In the genomic region with DNA sequence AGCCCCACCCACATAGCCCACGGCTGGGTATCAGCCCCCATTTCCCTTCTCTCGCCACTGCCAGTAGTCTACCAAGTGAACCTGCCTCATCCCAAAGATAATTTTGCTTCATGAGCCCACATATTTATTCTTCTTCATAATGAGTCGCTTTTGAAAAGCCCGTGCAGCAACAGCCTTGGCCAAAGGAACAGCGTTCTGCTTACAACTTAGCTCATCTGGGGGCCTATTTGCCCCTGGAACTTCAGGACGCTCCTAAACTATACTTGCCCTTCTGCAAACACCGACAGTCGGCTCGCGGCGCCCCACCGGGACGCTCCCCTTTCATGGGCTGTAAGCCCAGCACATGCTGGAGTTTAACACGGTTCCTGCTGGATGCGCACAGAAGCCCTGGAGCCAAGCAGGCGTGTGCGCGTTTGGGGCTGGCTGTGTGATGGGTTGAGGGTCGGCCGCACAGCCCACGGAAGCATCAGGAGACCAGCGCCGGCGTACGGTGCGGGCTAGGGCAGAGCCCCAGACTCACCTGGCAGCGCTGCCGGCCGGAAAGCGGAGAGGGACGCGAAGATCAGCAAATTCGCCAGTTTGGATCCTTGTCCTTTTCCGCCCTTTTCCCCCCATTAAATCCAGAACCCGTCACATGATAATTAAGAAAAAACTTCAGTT, we compare ENCODE assay signal across 1 cellular context.
A peak's percentile ranks its signal among the peaks of the same experiment; 100 is the strongest.
TF ChIP-seq lines count a peak whose summit lies in the region.

No MANE protein-coding gene starts in this region.

TF ChIP-seq in K562, 482 proteins besides CTCF, POLR2A, EP300 and RAD21 (continued from another document and continues in another):
- TF ChIP-seq, protein P1, sequence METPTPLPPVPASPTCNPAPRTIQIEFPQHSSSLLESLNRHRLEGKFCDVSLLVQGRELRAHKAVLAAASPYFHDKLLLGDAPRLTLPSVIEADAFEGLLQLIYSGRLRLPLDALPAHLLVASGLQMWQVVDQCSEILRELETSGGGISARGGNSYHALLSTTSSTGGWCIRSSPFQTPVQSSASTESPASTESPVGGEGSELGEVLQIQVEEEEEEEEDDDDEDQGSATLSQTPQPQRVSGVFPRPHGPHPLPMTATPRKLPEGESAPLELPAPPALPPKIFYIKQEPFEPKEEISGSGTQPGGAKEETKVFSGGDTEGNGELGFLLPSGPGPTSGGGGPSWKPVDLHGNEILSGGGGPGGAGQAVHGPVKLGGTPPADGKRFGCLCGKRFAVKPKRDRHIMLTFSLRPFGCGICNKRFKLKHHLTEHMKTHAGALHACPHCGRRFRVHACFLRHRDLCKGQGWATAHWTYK (CRISPR knock-in tag; IDR thresholded peaks at IDR 0.05), result peak; percentile 64; the same call in 1 of the 2 replicates
- TF ChIP-seq, protein P2, sequence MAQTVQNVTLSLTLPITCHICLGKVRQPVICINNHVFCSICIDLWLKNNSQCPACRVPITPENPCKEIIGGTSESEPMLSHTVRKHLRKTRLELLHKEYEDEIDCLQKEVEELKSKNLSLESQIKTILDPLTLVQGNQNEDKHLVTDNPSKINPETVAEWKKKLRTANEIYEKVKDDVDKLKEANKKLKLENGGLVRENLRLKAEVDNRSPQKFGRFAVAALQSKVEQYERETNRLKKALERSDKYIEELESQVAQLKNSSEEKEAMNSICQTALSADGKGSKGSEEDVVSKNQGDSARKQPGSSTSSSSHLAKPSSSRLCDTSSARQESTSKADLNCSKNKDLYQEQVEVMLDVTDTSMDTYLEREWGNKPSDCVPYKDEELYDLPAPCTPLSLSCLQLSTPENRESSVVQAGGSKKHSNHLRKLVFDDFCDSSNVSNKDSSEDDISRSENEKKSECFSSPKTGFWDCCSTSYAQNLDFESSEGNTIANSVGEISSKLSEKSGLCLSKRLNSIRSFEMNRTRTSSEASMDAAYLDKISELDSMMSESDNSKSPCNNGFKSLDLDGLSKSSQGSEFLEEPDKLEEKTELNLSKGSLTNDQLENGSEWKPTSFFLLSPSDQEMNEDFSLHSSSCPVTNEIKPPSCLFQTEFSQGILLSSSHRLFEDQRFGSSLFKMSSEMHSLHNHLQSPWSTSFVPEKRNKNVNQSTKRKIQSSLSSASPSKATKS (CRISPR knock-in tag; IDR thresholded peaks at IDR 0.05), result no peak
- TF ChIP-seq ZFPM2 (CRISPR knock-in tag; IDR thresholded peaks at IDR 0.05) (no peak), ZNF311 (CRISPR knock-in tag; IDR thresholded peaks at IDR 0.05) (no peak), CHD1 (IDR thresholded peaks at IDR 0.05; ENCODE audit: low read length) (peak; percentile 95), FOXJ3 (CRISPR knock-in tag; IDR thresholded peaks at IDR 0.05) (no peak), ZFP1 (CRISPR knock-in tag; IDR thresholded peaks at IDR 0.05) (no peak), RBM22 (IDR thresholded peaks at IDR 0.05; ENCODE audit: low read depth, low read length, poor library complexity, severe bottlenecking) (peak; percentile 73), ZBTB17 (CRISPR knock-in tag; IDR thresholded peaks at IDR 0.05) (0 out of 2 replicates have a peak, but pooled peaks have one; percentile 66), ZNF766 (CRISPR knock-in tag; conservative IDR thresholded peaks at IDR 0.05) (no peak), MAZ (CRISPR knock-in tag; conservative IDR thresholded peaks at IDR 0.05 in 1 of 2, IDR thresholded peaks at IDR 0.05 in 1 of 2) (peak in 1 of 2 experiments; percentile 9; a peak in 1 of 4 replicates), CHD2 (IDR thresholded peaks at IDR 0.05; ENCODE audit: low read depth, low read length) (no peak), DACH1 (IDR thresholded peaks at IDR 0.05; ENCODE audit: partially characterized antibody) (no peak), ILF3 (IDR thresholded peaks at IDR 0.05; ENCODE audit: borderline replicate concordance) (no peak), POLR2H (tag; IDR thresholded peaks at IDR 0.05; ENCODE audit: low read depth) (no peak), E2F3 (CRISPR knock-in tag; IDR thresholded peaks at IDR 0.05) (0 out of 2 replicates have a peak, but pooled peaks have one; percentile 27), LEF1 (IDR thresholded peaks at IDR 0.05) (0 out of 2 replicates have a peak, but pooled peaks have one; percentile 22), TOE1 (IDR thresholded peaks at IDR 0.05; ENCODE audit: borderline replicate concordance) (no peak), TOE1 (CRISPR knock-in tag; IDR thresholded peaks at IDR 0.05; ENCODE audit: borderline replicate concordance, low read depth) (peak; percentile 71; the same call in 1 of the 2 replicates), SAFB2 (IDR thresholded peaks at IDR 0.05; ENCODE audit: borderline replicate concordance, low read depth, low read length, severe bottlenecking) (no peak), ZNF134 (CRISPR knock-in tag; conservative IDR thresholded peaks at IDR 0.05) (peak; percentile 50; the same call in 1 of the 2 replicates), BMI1 (IDR thresholded peaks at IDR 0.05; ENCODE audit: low read length) (no peak), NCOA6 (IDR thresholded peaks at IDR 0.05) (no peak), HNRNPUL1 (IDR thresholded peaks at IDR 0.05; ENCODE audit: low read length) (no peak), ZNF197 (CRISPR knock-in tag; IDR thresholded peaks at IDR 0.05; ENCODE audit: low read depth) (no peak)
- TF ChIP-seq, protein P3, sequence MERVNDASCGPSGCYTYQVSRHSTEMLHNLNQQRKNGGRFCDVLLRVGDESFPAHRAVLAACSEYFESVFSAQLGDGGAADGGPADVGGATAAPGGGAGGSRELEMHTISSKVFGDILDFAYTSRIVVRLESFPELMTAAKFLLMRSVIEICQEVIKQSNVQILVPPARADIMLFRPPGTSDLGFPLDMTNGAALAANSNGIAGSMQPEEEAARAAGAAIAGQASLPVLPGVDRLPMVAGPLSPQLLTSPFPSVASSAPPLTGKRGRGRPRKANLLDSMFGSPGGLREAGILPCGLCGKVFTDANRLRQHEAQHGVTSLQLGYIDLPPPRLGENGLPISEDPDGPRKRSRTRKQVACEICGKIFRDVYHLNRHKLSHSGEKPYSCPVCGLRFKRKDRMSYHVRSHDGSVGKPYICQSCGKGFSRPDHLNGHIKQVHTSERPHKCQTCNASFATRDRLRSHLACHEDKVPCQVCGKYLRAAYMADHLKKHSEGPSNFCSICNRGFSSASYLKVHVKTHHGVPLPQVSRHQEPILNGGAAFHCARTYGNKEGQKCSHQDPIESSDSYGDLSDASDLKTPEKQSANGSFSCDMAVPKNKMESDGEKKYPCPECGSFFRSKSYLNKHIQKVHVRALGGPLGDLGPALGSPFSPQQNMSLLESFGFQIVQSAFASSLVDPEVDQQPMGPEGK (CRISPR knock-in tag; IDR thresholded peaks at IDR 0.05; ENCODE audit: borderline replicate concordance), result peak; percentile 52; the same call in 1 of the 2 replicates
- TF ChIP-seq, protein P4, sequence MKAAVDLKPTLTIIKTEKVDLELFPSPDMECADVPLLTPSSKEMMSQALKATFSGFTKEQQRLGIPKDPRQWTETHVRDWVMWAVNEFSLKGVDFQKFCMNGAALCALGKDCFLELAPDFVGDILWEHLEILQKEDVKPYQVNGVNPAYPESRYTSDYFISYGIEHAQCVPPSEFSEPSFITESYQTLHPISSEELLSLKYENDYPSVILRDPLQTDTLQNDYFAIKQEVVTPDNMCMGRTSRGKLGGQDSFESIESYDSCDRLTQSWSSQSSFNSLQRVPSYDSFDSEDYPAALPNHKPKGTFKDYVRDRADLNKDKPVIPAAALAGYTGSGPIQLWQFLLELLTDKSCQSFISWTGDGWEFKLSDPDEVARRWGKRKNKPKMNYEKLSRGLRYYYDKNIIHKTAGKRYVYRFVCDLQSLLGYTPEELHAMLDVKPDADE (conservative IDR thresholded peaks at IDR 0.05; ENCODE audit: control insufficient read depth, low read depth, low read length), result peak; percentile 48; the same call in 1 of the 2 replicates
- TF ChIP-seq, protein P5, sequence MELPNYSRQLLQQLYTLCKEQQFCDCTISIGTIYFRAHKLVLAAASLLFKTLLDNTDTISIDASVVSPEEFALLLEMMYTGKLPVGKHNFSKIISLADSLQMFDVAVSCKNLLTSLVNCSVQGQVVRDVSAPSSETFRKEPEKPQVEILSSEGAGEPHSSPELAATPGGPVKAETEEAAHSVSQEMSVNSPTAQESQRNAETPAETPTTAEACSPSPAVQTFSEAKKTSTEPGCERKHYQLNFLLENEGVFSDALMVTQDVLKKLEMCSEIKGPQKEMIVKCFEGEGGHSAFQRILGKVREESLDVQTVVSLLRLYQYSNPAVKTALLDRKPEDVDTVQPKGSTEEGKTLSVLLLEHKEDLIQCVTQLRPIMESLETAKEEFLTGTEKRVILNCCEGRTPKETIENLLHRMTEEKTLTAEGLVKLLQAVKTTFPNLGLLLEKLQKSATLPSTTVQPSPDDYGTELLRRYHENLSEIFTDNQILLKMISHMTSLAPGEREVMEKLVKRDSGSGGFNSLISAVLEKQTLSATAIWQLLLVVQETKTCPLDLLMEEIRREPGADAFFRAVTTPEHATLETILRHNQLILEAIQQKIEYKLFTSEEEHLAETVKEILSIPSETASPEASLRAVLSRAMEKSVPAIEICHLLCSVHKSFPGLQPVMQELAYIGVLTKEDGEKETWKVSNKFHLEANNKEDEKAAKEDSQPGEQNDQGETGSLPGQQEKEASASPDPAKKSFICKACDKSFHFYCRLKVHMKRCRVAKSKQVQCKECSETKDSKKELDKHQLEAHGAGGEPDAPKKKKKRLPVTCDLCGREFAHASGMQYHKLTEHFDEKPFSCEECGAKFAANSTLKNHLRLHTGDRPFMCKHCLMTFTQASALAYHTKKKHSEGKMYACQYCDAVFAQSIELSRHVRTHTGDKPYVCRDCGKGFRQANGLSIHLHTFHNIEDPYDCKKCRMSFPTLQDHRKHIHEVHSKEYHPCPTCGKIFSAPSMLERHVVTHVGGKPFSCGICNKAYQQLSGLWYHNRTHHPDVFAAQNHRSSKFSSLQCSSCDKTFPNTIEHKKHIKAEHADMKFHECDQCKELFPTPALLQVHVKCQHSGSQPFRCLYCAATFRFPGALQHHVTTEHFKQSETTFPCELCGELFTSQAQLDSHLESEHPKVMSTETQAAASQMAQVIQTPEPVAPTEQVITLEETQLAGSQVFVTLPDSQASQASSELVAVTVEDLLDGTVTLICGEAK (IDR thresholded peaks at IDR 0.05), result no peak
- TF ChIP-seq, protein P5 (CRISPR knock-in tag; IDR thresholded peaks at IDR 0.05), result no peak
- TF ChIP-seq, protein P6, sequence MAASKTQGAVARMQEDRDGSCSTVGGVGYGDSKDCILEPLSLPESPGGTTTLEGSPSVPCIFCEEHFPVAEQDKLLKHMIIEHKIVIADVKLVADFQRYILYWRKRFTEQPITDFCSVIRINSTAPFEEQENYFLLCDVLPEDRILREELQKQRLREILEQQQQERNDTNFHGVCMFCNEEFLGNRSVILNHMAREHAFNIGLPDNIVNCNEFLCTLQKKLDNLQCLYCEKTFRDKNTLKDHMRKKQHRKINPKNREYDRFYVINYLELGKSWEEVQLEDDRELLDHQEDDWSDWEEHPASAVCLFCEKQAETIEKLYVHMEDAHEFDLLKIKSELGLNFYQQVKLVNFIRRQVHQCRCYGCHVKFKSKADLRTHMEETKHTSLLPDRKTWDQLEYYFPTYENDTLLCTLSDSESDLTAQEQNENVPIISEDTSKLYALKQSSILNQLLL (CRISPR knock-in tag; IDR thresholded peaks at IDR 0.05; ENCODE audit: borderline replicate concordance), result no peak
- TF ChIP-seq, protein P7, sequence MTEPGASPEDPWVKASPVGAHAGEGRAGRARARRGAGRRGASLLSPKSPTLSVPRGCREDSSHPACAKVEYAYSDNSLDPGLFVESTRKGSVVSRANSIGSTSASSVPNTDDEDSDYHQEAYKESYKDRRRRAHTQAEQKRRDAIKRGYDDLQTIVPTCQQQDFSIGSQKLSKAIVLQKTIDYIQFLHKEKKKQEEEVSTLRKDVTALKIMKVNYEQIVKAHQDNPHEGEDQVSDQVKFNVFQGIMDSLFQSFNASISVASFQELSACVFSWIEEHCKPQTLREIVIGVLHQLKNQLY (CRISPR knock-in tag; conservative IDR thresholded peaks at IDR 0.05), result 0 out of 4 replicates have a peak, but pooled peaks have one; percentile 39 to 46
- TF ChIP-seq, protein P8, sequence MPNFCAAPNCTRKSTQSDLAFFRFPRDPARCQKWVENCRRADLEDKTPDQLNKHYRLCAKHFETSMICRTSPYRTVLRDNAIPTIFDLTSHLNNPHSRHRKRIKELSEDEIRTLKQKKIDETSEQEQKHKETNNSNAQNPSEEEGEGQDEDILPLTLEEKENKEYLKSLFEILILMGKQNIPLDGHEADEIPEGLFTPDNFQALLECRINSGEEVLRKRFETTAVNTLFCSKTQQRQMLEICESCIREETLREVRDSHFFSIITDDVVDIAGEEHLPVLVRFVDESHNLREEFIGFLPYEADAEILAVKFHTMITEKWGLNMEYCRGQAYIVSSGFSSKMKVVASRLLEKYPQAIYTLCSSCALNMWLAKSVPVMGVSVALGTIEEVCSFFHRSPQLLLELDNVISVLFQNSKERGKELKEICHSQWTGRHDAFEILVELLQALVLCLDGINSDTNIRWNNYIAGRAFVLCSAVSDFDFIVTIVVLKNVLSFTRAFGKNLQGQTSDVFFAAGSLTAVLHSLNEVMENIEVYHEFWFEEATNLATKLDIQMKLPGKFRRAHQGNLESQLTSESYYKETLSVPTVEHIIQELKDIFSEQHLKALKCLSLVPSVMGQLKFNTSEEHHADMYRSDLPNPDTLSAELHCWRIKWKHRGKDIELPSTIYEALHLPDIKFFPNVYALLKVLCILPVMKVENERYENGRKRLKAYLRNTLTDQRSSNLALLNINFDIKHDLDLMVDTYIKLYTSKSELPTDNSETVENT (CRISPR knock-in tag; IDR thresholded peaks at IDR 0.05), result peak; percentile 27; the same call in 1 of the 2 replicates
